Comparison of ENCODE assay signal across 8 cellular contexts in genomic region chr14:102317564-102318248, GRCh38. TPM values are rescaled to one million over a fixed set of nuclear protein-coding genes. Genes with fewer than 3 reads are reported as not detected.
DNase-seq lines count a peak whose midpoint lies in the region; FAIRE-seq and TF ChIP-seq lines count a peak whose summit lies in the region.

No MANE protein-coding gene starts in this region.

- no peaks in the 10 kb centered on the region for H3K36me3 ChIP-seq in ACC112 (ENCODE audit: insufficient read depth, low read length)
- no peaks in the 10 kb centered on the region for H3K36me3 ChIP-seq in iPS-15b (ENCODE audit: control insufficient read depth, insufficient read depth, low read length)
- no peaks in the 10 kb centered on the region for H3K36me3 ChIP-seq in small intestine (ENCODE audit: control insufficient read depth in 2 of 2, insufficient read depth in 2 of 2, low read length in 2 of 2)

- peaks cover 26% of the 10 kb centered on the region for H3K4me1 ChIP-seq in ACC112 (ENCODE audit: control insufficient read depth, insufficient read depth, low read length, unreplicated experiment)
- peaks cover 13% of the 10 kb centered on the region for H3K4me1 ChIP-seq in iPS-15b (ENCODE audit: control insufficient read depth, insufficient read depth, low read length)
- peaks cover 5 to 7% of the 10 kb centered on the region in 2 donors for H3K4me1 ChIP-seq in small intestine (ENCODE audit: control insufficient read depth in 2 of 2, insufficient read depth in 1 of 2, low read depth in 1 of 2, low read length in 1 of 2)

- H3K27me3 ChIP-seq in ACC112 (ENCODE audit: insufficient read depth, low read length) = no peaks in the 10 kb centered on the region
- H3K27me3 ChIP-seq in iPS-15b (ENCODE audit: control insufficient read depth, insufficient read depth, low read length) = peaks cover 14% of the 10 kb centered on the region
- H3K27me3 ChIP-seq in small intestine (ENCODE audit: control insufficient read depth in 2 of 2, insufficient read depth in 2 of 2, low read length in 2 of 2) = no peaks in the 10 kb centered on the region

- H2AFZ ChIP-seq in ACC112 (ENCODE audit: low read length, unreplicated experiment) = peak overlapping the region; percentile 67

- H3K79me2 ChIP-seq in ACC112 (ENCODE audit: control insufficient read depth, insufficient read depth, low read length, unreplicated experiment) = peaks cover 15% of the 10 kb centered on the region

- no peak for FAIRE-seq in small intestine (lab: Jason Lieb, UNC)

- H3K9me3 ChIP-seq in iPS-15b (ENCODE audit: control insufficient read depth, insufficient read depth, low read length) (no peaks in the 10 kb centered on the region), small intestine (ENCODE audit: control insufficient read depth, low read depth) (no peaks in the 10 kb centered on the region)

- no peak overlapping the region for H3K27ac ChIP-seq in ACC112 (ENCODE audit: low read depth, low read length)
- H3K27ac ChIP-seq in angular gyrus (ENCODE audit: low read depth, low read length) = peak overlapping the region; percentile 87
- H3K27ac ChIP-seq in small intestine (ENCODE audit: low read depth in 1 of 2, low read length in 1 of 2) = peak overlapping the region; percentile 45 to 85

- 18 to 43% (median 32%) methylated on average over 12 of the region's 12 CpGs for WGBS in small intestine, 3 donors

- peak; percentile 57 for DNase-seq in GM10266 (ENCODE audit: extremely low spot score)
- peak; percentile 38 for DNase-seq in NCI-H524 treated with DMSO at 0.1 percent for 48 hours (lab: John Stamatoyannopoulos, UW)
- peak; percentile 70 for DNase-seq in small intestine
- no peak for DNase-seq in posterior vena cava (ENCODE audit: low spot score)
- no peak for DNase-seq in AG20443 (ENCODE audit: low spot score)

- intact Hi-C loops in posterior vena cava (cut with DNase I) = no loop called here

- peak overlapping the region; percentile 77 for H3K4me3 ChIP-seq in ACC112 (ENCODE audit: low read depth, low read length)
- peak overlapping the region; percentile 58 for H3K4me3 ChIP-seq in iPS-15b (ENCODE audit: low read depth, low read length)
- peak overlapping the region; percentile 36 to 37 for H3K4me3 ChIP-seq in small intestine (ENCODE audit: low read depth in 1 of 2, low read length in 2 of 2)

- TF ChIP-seq CTCF in GM10266 (IDR thresholded peaks at IDR 0.05; ENCODE audit: control insufficient read depth, insufficient read depth, low read depth, missing control alignments) = peak; percentile 36

- H3K9ac ChIP-seq in iPS-15b (ENCODE audit: low read depth, low read length) = peak overlapping the region; percentile 13

RNA-seq across cellular contexts. Expression of gene ZNF839, which starts 1.8 kb away (rescaled TPM):
- polyA plus RNA-seq in small intestine = 10 to 100 TPM in 1 of 3 donors, 1 to 10 TPM in 2; 7.8 to 21.7 (median 8.8) TPM
- 1 to 10 TPM; 5.0 to 6.6 TPM for total RNA-seq in posterior vena cava

RNA-seq across cellular contexts. Expression of gene MOK, which starts 12.7 kb away (rescaled TPM):
- polyA plus RNA-seq in small intestine = 1 to 10 TPM; 2.9 to 6.4 (median 3.0) TPM
- 10 to 100 TPM in 1 of 2 donors, 1 to 10 TPM in 1; 8.4 to 10.0 TPM for total RNA-seq in posterior vena cava

RNA-seq across cellular contexts. Expression of gene CINP, which starts 45.0 kb away (rescaled TPM):
- 10 to 100 TPM; 30.9 to 39.7 (median 37.4) TPM for polyA plus RNA-seq in small intestine
- total RNA-seq in posterior vena cava = 10 to 100 TPM; 27.4 to 30.7 TPM

RNA-seq across cellular contexts. Expression of gene TECPR2, which starts 45.0 kb away (rescaled TPM):
- 1 to 10 TPM; 3.2 to 7.7 (median 7.4) TPM for polyA plus RNA-seq in small intestine
- total RNA-seq in posterior vena cava = 10 to 100 TPM; 34.3 to 45.5 TPM

Comparison
In these comparisons a context has a peak if more than half of its experiments do, and no peak if none do; other contexts are left out.
1. DNase-seq: peak in GM10266 (single experiment), NCI-H524 treated with DMSO at 0.1 percent for 48 hours (single experiment) and small intestine (single experiment); none in posterior vena cava (single experiment) and AG20443 (single experiment).
2. Peak in every context shown above with its lines, with median percentiles within 50 percentile points of each other: H3K4me3 ChIP-seq.